Comparison of ENCODE assay signal across 12 cellular contexts in the genomic region with DNA sequence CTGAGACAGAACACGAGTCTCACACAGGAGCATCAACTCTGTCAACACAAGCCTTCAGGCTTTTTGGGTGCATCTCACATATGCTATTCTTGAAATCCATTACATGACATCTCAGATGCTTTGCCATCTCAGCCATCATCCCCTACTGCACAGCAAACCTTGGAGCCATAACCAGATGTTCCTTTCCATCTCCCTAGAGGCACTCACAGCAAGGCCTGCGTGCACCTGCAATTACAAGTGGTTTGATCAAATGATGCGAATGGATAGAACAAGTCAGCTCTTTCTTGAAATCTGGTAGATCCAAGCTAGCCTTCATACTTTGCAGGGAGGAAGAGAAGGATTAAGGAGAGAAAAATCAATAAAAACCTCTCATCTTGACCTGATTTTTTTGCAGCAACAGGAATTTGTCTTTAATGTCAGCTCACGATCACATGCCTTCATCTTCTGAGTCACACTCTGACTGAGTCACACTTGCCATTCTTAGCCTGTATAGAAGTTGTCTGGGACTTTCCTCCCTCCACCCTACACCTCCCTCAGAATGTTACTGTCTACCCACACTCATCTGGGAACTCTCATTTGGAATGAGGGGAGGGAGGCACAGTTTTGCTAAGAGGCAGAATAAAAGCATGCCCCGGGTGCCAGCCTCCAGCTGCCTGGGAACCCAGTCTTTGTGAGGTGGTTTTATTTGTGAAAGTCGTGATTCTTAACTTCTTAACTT. TPM values are rescaled to one million over a fixed set of nuclear protein-coding genes. Genes with fewer than 3 reads are reported as not detected.
DNase-seq lines count a peak whose midpoint lies in the region; TF ChIP-seq lines count a peak whose summit lies in the region.
"Had no signal": no experiment of that assay in that cellular context is flagged by ENCODE, and none has a peak within 500 bp of the region (broad histone marks: within the 10 kb centered on the region; RNA-seq: fewer than 3 reads in every experiment).

No MANE protein-coding gene starts in this region.

- in situ Hi-C loops in brain microvascular endothelial cell (cut with HindIII; ENCODE audit: low pct_ligation_motif_present, low sequenced_read_pairs) = no loop called here

- TF ChIP-seq POLR2A in stomach (IDR thresholded peaks at IDR 0.05) = no peak

- peak; percentile 1 for DNase-seq in AG09319 (ENCODE audit: extremely low read depth, low read depth)
- peak; percentile 68 for DNase-seq in HS-5 (ENCODE audit: low read depth)
- DNase-seq in brain microvascular endothelial cell = peak; percentile 92
- DNase-seq in NCI-H2196 (lab: John Stamatoyannopoulos, UW; ENCODE audit: unreplicated experiment) = no peak
- DNase-seq in stomach = no peak
- no peak for DNase-seq in 8988T
- DNase-seq in NCI-H345 (lab: John Stamatoyannopoulos, UW) = no peak
- DNase-seq: activated CD8-positive, alpha-beta memory T cell treated with anti-CD3 and anti-CD28 coated beads, Interleukin-2, amount 10 ng/mL, durations not matched to agents 7 days and 5 days; cerebellar nuclear complex; DMS79 treated with DMSO at 0.1 percent for 48 hours had no signal

- intact Hi-C loops in stomach (cut with DNase I; ENCODE audit: low total_unique reads) = no loop called here

- no peak for TF ChIP-seq CTCF in AG09319 (IDR thresholded peaks at IDR 0.05; ENCODE audit: low read depth, low read length)
- TF ChIP-seq CTCF in brain microvascular endothelial cell (IDR thresholded peaks at IDR 0.05; ENCODE audit: low read depth, low read length, missing control alignments) = no peak
- no peak for TF ChIP-seq CTCF in stomach (IDR thresholded peaks at IDR 0.05)

- H3K36me3 ChIP-seq in brain microvascular endothelial cell (replicated peaks) = no peaks in the 10 kb centered on the region
- H3K36me3 ChIP-seq in mesodermal cell (ENCODE audit: control insufficient read depth, insufficient read depth, low read length) = no peaks in the 10 kb centered on the region
- H3K36me3 ChIP-seq in stomach = no peaks in the 10 kb centered on the region
- H3K36me3 ChIP-seq: neutrophil had no signal

- no peak overlapping the region for H3K4me3 ChIP-seq in brain microvascular endothelial cell (ENCODE audit: low read depth, low read length)
- no peak overlapping the region for H3K4me3 ChIP-seq in mesodermal cell (ENCODE audit: extremely low read depth, insufficient read depth, low read length, poor library complexity, severe bottlenecking)
- no peak overlapping the region for H3K4me3 ChIP-seq in stomach

- H3K27ac ChIP-seq in brain microvascular endothelial cell (peak overlapping the region; percentile 58), mesodermal cell (ENCODE audit: low read depth, low read length, severe bottlenecking) (peak overlapping the region; percentile 64), stomach (no peak overlapping the region)
- H3K27ac ChIP-seq: neutrophil had no signal

- H3K9me3 ChIP-seq in mesodermal cell (ENCODE audit: control insufficient read depth, low read length) (no peaks in the 10 kb centered on the region), stomach (peaks cover 0 to under 1% (median 0%) of the 10 kb centered on the region in 4 donors)
- H3K9me3 ChIP-seq: neutrophil had no signal

- 82% methylated on average over 2 to 3 of the region's 6 CpGs for WGBS in mesodermal cell (ENCODE audit: insufficient coverage in 2 of 2), 2 experiments
- WGBS in stomach, 5 donors = 64 to 76% (median 66%) methylated on average over 6 of the region's 6 CpGs

- TF ChIP-seq EP300 in stomach (IDR thresholded peaks at IDR 0.05) = no peak

- no peaks in the 10 kb centered on the region for H3K27me3 ChIP-seq in brain microvascular endothelial cell (replicated peaks)
- H3K27me3 ChIP-seq in stomach = no peaks in the 10 kb centered on the region
- H3K27me3 ChIP-seq: neutrophil had no signal

- H3K4me1 ChIP-seq in mesodermal cell (ENCODE audit: control insufficient read depth, insufficient read depth, low read length, poor library complexity, severe bottlenecking) (peaks cover 6% of the 10 kb centered on the region), stomach (no peaks in the 10 kb centered on the region)

RNA-seq across cellular contexts. Expression of gene TRIML1, which starts 11.9 kb away (rescaled TPM):
- not detected for polyA plus RNA-seq in mesodermal cell (2013, experiment 1 of 2)
- polyA plus RNA-seq in mesodermal cell (2013, experiment 2 of 2) = not detected
- not detected for total RNA-seq in stomach
- not detected for polyA plus RNA-seq in stomach
- total RNA-seq: activated CD8-positive, alpha-beta memory T cell treated with anti-CD3 and anti-CD28 coated beads, Interleukin-2, amount 10 ng/mL, durations not matched to agents 7 days and 5 days had no signal

RNA-seq across cellular contexts. Expression of gene TRIML2, which starts 17.9 kb away (rescaled TPM):
- 7.5 TPM for polyA plus RNA-seq in mesodermal cell (2013, experiment 1 of 2)
- polyA plus RNA-seq in mesodermal cell (2013, experiment 2 of 2) = 6.2 TPM
- total RNA-seq in stomach = not detected
- polyA plus RNA-seq in stomach = not detected
- total RNA-seq: activated CD8-positive, alpha-beta memory T cell treated with anti-CD3 and anti-CD28 coated beads, Interleukin-2, amount 10 ng/mL, durations not matched to agents 7 days and 5 days had no signal

Comparison
In these comparisons a context has a peak if more than half of its experiments do, and no peak if none do; other contexts are left out.
1. DNase-seq: peak in AG09319 (single experiment), HS-5 (single experiment) and brain microvascular endothelial cell (single experiment); none in NCI-H2196 (single experiment), stomach (single experiment), 8988T (single experiment) and NCI-H345 (single experiment).
2. H3K27ac ChIP-seq: peak in brain microvascular endothelial cell (single experiment) and mesodermal cell (single experiment); none in stomach (0 of 5).